8 cellular contexts compared by ENCODE assay signal in the genomic region with DNA sequence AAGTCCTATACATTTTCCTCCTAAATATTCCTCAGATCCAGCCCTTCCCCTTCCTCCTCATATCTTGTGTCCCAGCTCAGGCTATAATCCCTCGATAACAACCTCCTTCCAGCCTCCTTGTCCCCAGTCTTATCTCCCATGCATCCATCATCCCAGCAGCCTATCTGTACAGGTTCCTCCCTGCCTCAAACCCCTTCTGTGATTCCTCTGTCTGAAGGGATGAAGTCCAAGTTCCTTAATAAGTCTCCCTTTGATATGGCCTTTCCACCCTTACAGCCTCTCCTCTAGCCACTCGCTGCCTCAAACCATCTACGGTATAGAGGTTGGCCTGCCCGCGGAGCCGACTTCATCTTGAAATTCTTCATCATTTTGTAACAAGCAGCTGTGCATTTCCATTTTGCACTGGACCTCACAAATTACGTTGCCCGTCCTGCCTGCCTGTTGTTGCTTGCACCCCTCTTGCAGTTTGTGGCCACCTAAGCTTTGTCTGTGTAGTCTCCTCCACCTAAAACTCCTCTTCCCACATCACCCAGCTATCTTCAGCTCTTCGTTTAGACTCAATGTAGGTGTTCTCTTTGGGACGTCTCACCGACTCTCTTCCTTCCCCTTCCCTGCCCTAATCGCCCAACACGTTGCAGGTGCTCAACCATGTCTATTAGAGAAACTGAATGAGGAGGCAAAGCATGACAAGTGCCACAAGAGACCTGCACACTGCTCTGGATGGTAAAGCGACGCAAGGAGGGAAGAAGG. TPM values are rescaled to one million over a fixed set of nuclear protein-coding genes. Genes with fewer than 3 reads are reported as not detected.
A peak's percentile ranks its signal among the peaks of the same experiment; 100 is the strongest.
DNase-seq lines count a peak whose midpoint lies in the region; ATAC-seq, FAIRE-seq and TF ChIP-seq lines count a peak whose summit lies in the region.

No MANE protein-coding gene starts in this region.

- ATAC-seq in SK-N-SH treated with all-trans-retinoic acid at 6 μM for 48 hours (no peak), GM18868 (IDR thresholded peaks at IDR 0.05; ENCODE audit: unreplicated experiment) (no peak)
- no peak for ATAC-seq in activated CD4-positive, CD25-positive, alpha-beta regulatory T cell treated with anti-CD3 and anti-CD28 coated beads, Interleukin-2, amount 50 U/mL, for 24 hours

- H3K9ac ChIP-seq in skeletal muscle satellite cell (ENCODE audit: low read depth, low read length), result peak overlapping the region; percentile 32

- H3K4me1 ChIP-seq in skeletal muscle satellite cell (ENCODE audit: control insufficient read depth, insufficient read depth, low read length), result peaks cover 28% of the 10 kb centered on the region

- H3K27me3 ChIP-seq in skeletal muscle satellite cell (ENCODE audit: control insufficient read depth, insufficient read depth, low read length), result no peaks in the 10 kb centered on the region

- H3K36me3 ChIP-seq in skeletal muscle satellite cell (ENCODE audit: insufficient read depth, low read length), result peaks cover 10% of the 10 kb centered on the region

- peak overlapping the region; percentile 81 for H3K4me2 ChIP-seq in skeletal muscle satellite cell (ENCODE audit: low read length)

- FAIRE-seq in GM19239 (lab: Jason Lieb, UNC), result peak; percentile 40

- H3K4me3 ChIP-seq in fibroblast of mammary gland (ENCODE audit: control insufficient read depth, low read depth, low read length) (peak overlapping the region; percentile 44), skeletal muscle satellite cell (ENCODE audit: low read length) (peak overlapping the region; percentile 60)

- TF ChIP-seq CTCF in fibroblast of mammary gland (conservative IDR thresholded peaks at IDR 0.05; ENCODE audit: control insufficient read depth, insufficient read depth, low read depth, low read length), result no peak

- DNase-seq in GM19239 (ENCODE audit: insufficient read length, low spot score) (no peak), fibroblast of mammary gland (ENCODE audit: low read depth) (no peak), NCI-H526 treated with DMSO at 0.1 percent for 48 hours (lab: John Stamatoyannopoulos, UW) (no peak)
- DNase-seq in activated CD4-positive, alpha-beta T cell treated with anti-CD3 and anti-CD28 coated beads for 48 hours, result no peak

- no peaks in the 10 kb centered on the region for H3K9me3 ChIP-seq in skeletal muscle satellite cell (replicated peaks; ENCODE audit: low read length)

TF ChIP-seq in SK-N-SH treated with all-trans-retinoic acid at 6 μM for 48 hours, 23 proteins besides CTCF, POLR2A, EP300 and RAD21:
- TF ChIP-seq, protein P1, sequence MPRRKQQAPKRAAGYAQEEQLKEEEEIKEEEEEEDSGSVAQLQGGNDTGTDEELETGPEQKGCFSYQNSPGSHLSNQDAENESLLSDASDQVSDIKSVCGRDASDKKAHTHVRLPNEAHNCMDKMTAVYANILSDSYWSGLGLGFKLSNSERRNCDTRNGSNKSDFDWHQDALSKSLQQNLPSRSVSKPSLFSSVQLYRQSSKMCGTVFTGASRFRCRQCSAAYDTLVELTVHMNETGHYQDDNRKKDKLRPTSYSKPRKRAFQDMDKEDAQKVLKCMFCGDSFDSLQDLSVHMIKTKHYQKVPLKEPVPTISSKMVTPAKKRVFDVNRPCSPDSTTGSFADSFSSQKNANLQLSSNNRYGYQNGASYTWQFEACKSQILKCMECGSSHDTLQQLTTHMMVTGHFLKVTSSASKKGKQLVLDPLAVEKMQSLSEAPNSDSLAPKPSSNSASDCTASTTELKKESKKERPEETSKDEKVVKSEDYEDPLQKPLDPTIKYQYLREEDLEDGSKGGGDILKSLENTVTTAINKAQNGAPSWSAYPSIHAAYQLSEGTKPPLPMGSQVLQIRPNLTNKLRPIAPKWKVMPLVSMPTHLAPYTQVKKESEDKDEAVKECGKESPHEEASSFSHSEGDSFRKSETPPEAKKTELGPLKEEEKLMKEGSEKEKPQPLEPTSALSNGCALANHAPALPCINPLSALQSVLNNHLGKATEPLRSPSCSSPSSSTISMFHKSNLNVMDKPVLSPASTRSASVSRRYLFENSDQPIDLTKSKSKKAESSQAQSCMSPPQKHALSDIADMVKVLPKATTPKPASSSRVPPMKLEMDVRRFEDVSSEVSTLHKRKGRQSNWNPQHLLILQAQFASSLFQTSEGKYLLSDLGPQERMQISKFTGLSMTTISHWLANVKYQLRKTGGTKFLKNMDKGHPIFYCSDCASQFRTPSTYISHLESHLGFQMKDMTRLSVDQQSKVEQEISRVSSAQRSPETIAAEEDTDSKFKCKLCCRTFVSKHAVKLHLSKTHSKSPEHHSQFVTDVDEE (CRISPR knock-in tag; IDR thresholded peaks at IDR 0.05), result peak; percentile 64; the same call in 1 of the 2 replicates
- TF ChIP-seq ZNF70 (CRISPR knock-in tag; IDR thresholded peaks at IDR 0.05), result no peak
- TF ChIP-seq GLIS3 (CRISPR knock-in tag; IDR thresholded peaks at IDR 0.05), result 0 out of 2 replicates have a peak, but pooled peaks have one; percentile 52
- TF ChIP-seq ZC3H10 (CRISPR knock-in tag; IDR thresholded peaks at IDR 0.05), result no peak

RNA-seq across cellular contexts. Expression of a gene that starts 0.8 kb away (rescaled TPM):
- total RNA-seq in skeletal muscle satellite cell (2012; rRNA removed), result 35.8 and 42.3 TPM in 2 replicates

RNA-seq across cellular contexts. Expression of a gene that starts 12.5 kb away (rescaled TPM):
- total RNA-seq in skeletal muscle satellite cell (2012; rRNA removed), result not detected in 2 replicates

RNA-seq across cellular contexts. Expression of a gene that starts 28.8 kb away (rescaled TPM):
- total RNA-seq in skeletal muscle satellite cell (2012; rRNA removed), result 41.6 and 44.1 TPM in 2 replicates
